ENCODE assay signal across 15 cellular contexts in the genomic region with DNA sequence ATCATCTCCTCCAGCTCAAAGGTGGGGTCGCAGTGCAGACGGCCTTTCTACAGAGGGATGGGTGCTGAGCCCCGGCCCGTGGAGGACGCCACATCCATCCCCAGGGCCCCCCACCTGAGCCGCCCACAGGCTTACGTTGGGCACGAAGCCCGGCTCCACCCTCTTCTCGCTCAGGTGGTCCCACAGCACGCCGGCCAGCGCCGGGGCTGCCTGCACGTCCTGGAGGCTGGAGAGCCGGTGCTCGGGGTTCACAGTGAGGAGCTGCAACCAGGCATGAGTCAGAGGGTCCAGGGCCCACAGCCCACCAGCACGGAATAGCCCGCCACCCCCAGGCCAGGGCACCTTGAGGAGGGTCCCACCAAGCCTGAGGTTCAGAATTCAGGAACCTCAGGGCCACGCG.
"Had no signal": no experiment of that assay in that cellular context is flagged by ENCODE, and none has a peak within 500 bp of the region (broad histone marks: within the 10 kb centered on the region; RNA-seq: fewer than 3 reads in every experiment).

No MANE protein-coding gene starts in this region.

- H3K27me3 Mint-ChIP-seq: activated CD4-positive, alpha-beta memory T cell treated with anti-CD3 and anti-CD28 coated beads for 36 hours; activated CD4-positive, alpha-beta T cell treated with anti-CD3 and anti-CD28 coated beads, Interleukin-2, amount 10 ng/mL, durations not matched to agents 24 days and 14 days; activated naive CD8-positive, alpha-beta T cell treated with anti-CD3 and anti-CD28 coated beads for 36 hours; brain; effector memory CD8-positive, alpha-beta T cell; naive B cell had no signal

- H3K4me3 ChIP-seq: adrenal gland, cardiac muscle cell, coronary artery, gastroesophageal sphincter, hepatocyte, thoracic aorta had no signal

- H3K9me3 Mint-ChIP-seq: activated CD4-positive, alpha-beta T cell treated with anti-CD3 and anti-CD28 coated beads, Interleukin-2, amount 10 ng/mL, durations not matched to agents 24 days and 14 days; effector memory CD8-positive, alpha-beta T cell had no signal

- H3K4me1 Mint-ChIP-seq: brain, mesothelial cell of epicardium had no signal

- H3K4me1 ChIP-seq: adrenal gland had no signal

- H3K27ac Mint-ChIP-seq: activated CD4-positive, alpha-beta memory T cell treated with anti-CD3 and anti-CD28 coated beads for 36 hours; activated CD4-positive, alpha-beta T cell treated with anti-CD3 and anti-CD28 coated beads, Interleukin-2, amount 10 ng/mL, durations not matched to agents 24 days and 14 days; activated naive CD4-positive, alpha-beta T cell treated with anti-CD3 and anti-CD28 coated beads for 36 hours; activated naive CD8-positive, alpha-beta T cell treated with anti-CD3 and anti-CD28 coated beads for 36 hours; activated T-helper 1 cell treated with anti-CD3 and anti-CD28 coated beads, Interleukin-12 subunit alpha, Interleukin-12 subunit beta, Interleukin-2, Interleukin-4 antibody, amounts not matched to agents 30 ng/mL and 10 ng/mL and 1 ng/mL, durations not matched to agents 14 hours and 24 hours and 36 hours; mesothelial cell of epicardium had no signal

- H3K36me3 ChIP-seq: adrenal gland, cardiac muscle cell, thoracic aorta had no signal

- H3K27ac ChIP-seq: adrenal gland, cardiac muscle cell, coronary artery, gastroesophageal sphincter, hepatocyte, thoracic aorta had no signal

- H3K4me3 Mint-ChIP-seq: activated CD4-positive, alpha-beta memory T cell treated with anti-CD3 and anti-CD28 coated beads for 36 hours; activated CD4-positive, alpha-beta T cell treated with anti-CD3 and anti-CD28 coated beads, Interleukin-2, amount 10 ng/mL, durations not matched to agents 24 days and 14 days; activated naive CD4-positive, alpha-beta T cell treated with anti-CD3 and anti-CD28 coated beads for 36 hours; activated naive CD8-positive, alpha-beta T cell treated with anti-CD3 and anti-CD28 coated beads for 36 hours; activated T-helper 1 cell treated with anti-CD3 and anti-CD28 coated beads, Interleukin-12 subunit alpha, Interleukin-12 subunit beta, Interleukin-2, Interleukin-4 antibody, amounts not matched to agents 30 ng/mL and 10 ng/mL and 1 ng/mL, durations not matched to agents 14 hours and 24 hours and 36 hours; brain; effector memory CD8-positive, alpha-beta T cell; mesothelial cell of epicardium; naive B cell had no signal

- H3K27me3 ChIP-seq: adrenal gland, cardiac muscle cell, gastroesophageal sphincter, hepatocyte had no signal

- H3K36me3 Mint-ChIP-seq: mesothelial cell of epicardium had no signal

- H3K9me3 ChIP-seq: adrenal gland, gastroesophageal sphincter, thoracic aorta had no signal
